ENCODE assay signal across 17 cellular contexts in the genomic region with DNA sequence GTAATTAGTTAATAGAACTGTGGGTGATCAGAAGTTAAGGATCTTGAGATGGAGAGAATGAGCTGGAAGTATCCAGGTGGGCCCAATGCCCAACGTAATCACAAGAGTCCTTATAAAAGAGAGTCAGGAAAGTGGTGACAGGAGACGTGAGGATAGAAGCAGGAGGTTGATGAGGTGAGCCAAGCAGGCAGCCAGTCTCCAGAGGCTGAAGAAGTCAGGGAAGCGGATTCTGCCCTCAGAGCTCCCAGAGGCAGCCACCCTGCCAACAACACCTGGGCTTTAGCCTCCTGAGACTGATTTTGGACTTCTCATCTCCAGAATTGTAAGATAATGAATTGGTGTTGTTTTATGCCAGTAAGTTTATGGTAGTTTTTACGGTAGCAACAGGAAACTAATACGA. TPM values are rescaled to one million over a fixed set of nuclear protein-coding genes. Genes with fewer than 3 reads are reported as not detected.
DNase-seq lines count a peak whose midpoint lies in the region; ATAC-seq and TF ChIP-seq lines count a peak whose summit lies in the region.
"Had no signal": no experiment of that assay in that cellular context is flagged by ENCODE, and none has a peak within 500 bp of the region (broad histone marks: within the 10 kb centered on the region; RNA-seq: fewer than 3 reads in every experiment).

No MANE protein-coding gene starts in this region.

- TF ChIP-seq CTCF in left ventricle myocardium inferior (IDR thresholded peaks at IDR 0.05; ENCODE audit: borderline replicate concordance) (no peak), type B pancreatic cell (conservative IDR thresholded peaks at IDR 0.05) (no peak)

- no peaks in the 10 kb centered on the region for H3K36me3 ChIP-seq in left ventricle myocardium inferior
- H3K36me3 ChIP-seq: transverse colon had no signal

- H3K27me3 ChIP-seq in left ventricle myocardium inferior (ENCODE audit: low read depth): no peaks in the 10 kb centered on the region
- H3K27me3 ChIP-seq: transverse colon had no signal

- no peaks in the 10 kb centered on the region for H3K27me3 Mint-ChIP-seq in activated naive CD8-positive, alpha-beta T cell treated with anti-CD3 and anti-CD28 coated beads for 36 hours
- H3K27me3 Mint-ChIP-seq in memory B cell (no peaks in the 10 kb centered on the region), type B pancreatic cell (no peaks in the 10 kb centered on the region)
- H3K27me3 Mint-ChIP-seq: naive thymus-derived CD8-positive, alpha-beta T cell had no signal

- H3K36me3 Mint-ChIP-seq in activated naive CD8-positive, alpha-beta T cell treated with anti-CD3 and anti-CD28 coated beads for 36 hours: no peaks in the 10 kb centered on the region
- no peaks in the 10 kb centered on the region for H3K36me3 Mint-ChIP-seq in memory B cell
- H3K36me3 Mint-ChIP-seq in type B pancreatic cell: no peaks in the 10 kb centered on the region
- H3K36me3 Mint-ChIP-seq: naive thymus-derived CD8-positive, alpha-beta T cell had no signal

- intact Hi-C loops in left ventricle myocardium inferior (cut with micrococcal nuclease): no loop called here
- intact Hi-C loops in cardiac septum (cut with DNase I): no loop called here

- H3K9me3 ChIP-seq in left ventricle myocardium inferior (replicated peaks): no peaks in the 10 kb centered on the region
- H3K9me3 ChIP-seq: Caco-2, transverse colon had no signal

- peak overlapping the region; percentile 48 for H3K27ac ChIP-seq in left ventricle myocardium inferior (replicated peaks)
- H3K27ac ChIP-seq: transverse colon had no signal

- H3K9me3 Mint-ChIP-seq in activated naive CD8-positive, alpha-beta T cell treated with anti-CD3 and anti-CD28 coated beads for 36 hours: no peaks in the 10 kb centered on the region
- H3K9me3 Mint-ChIP-seq in memory B cell (no peaks in the 10 kb centered on the region), type B pancreatic cell (no peaks in the 10 kb centered on the region)
- H3K9me3 Mint-ChIP-seq: activated CD4-positive, alpha-beta T cell treated with anti-CD3 and anti-CD28 coated beads, Interleukin-2, amount 10 ng/mL, durations not matched to agents 24 days and 14 days; activated T-cell treated with anti-CD3 and anti-CD28 coated beads, Interleukin-2, amount 50 U/mL, for 72 hours; naive thymus-derived CD8-positive, alpha-beta T cell had no signal

- H3K4me3 ChIP-seq in left ventricle myocardium inferior: no peak overlapping the region
- H3K4me3 ChIP-seq: transverse colon had no signal

- H3K4me1 Mint-ChIP-seq in activated naive CD8-positive, alpha-beta T cell treated with anti-CD3 and anti-CD28 coated beads for 36 hours: peaks cover 15% of the 10 kb centered on the region
- peaks cover 21% of the 10 kb centered on the region for H3K4me1 Mint-ChIP-seq in memory B cell
- H3K4me1 Mint-ChIP-seq in type B pancreatic cell (ENCODE audit: unreplicated experiment): peaks cover 4% of the 10 kb centered on the region

- ATAC-seq in memory B cell (ENCODE audit: low read depth) (no peak), GM21528 (IDR thresholded peaks at IDR 0.05; ENCODE audit: low FRiP score, unreplicated experiment) (no peak), GM18861 (IDR thresholded peaks at IDR 0.05; ENCODE audit: unreplicated experiment) (no peak)
- ATAC-seq: activated T-cell treated with anti-CD3 and anti-CD28 coated beads, Interleukin-2, amount 50 U/mL, for 72 hours; naive thymus-derived CD8-positive, alpha-beta T cell had no signal

- DNase-seq in left ventricle myocardium inferior (no peak), cardiac septum (ENCODE audit: low spot score) (no peak), memory B cell (ENCODE audit: low spot score in 2 of 2) (no peak), type B pancreatic cell (ENCODE audit: extremely low spot score, unreplicated experiment) (no peak), activated gamma-delta T cell treated with Interleukin-2 at 50 U/mL for 16 hours (no peak)
- no peak for DNase-seq in activated naive CD8-positive, alpha-beta T cell treated with anti-CD3 and anti-CD28 coated beads for 36 hours
- DNase-seq: ACHN; activated CD4-positive, alpha-beta T cell treated with anti-CD3 and anti-CD28 coated beads, Interleukin-2, amount 10 ng/mL, durations not matched to agents 24 days and 14 days; activated T-cell treated with anti-CD3 and anti-CD28 coated beads, Interleukin-2, amount 50 U/mL, for 72 hours; amygdala; Caco-2; naive thymus-derived CD8-positive, alpha-beta T cell; NCI-H187; T-helper 9 cell; transverse colon had no signal

- H3K4me3 Mint-ChIP-seq in activated naive CD8-positive, alpha-beta T cell treated with anti-CD3 and anti-CD28 coated beads for 36 hours: peak overlapping the region; percentile 7
- H3K4me3 Mint-ChIP-seq in memory B cell (peak overlapping the region; percentile 1), type B pancreatic cell (no peak overlapping the region)

- peaks cover 21% of the 10 kb centered on the region for H3K4me1 ChIP-seq in left ventricle myocardium inferior

- H3K27ac Mint-ChIP-seq in activated naive CD8-positive, alpha-beta T cell treated with anti-CD3 and anti-CD28 coated beads for 36 hours: no peak overlapping the region
- H3K27ac Mint-ChIP-seq in memory B cell: peak overlapping the region; percentile 76
- H3K27ac Mint-ChIP-seq in type B pancreatic cell: no peak overlapping the region
- H3K27ac Mint-ChIP-seq: activated CD4-positive, alpha-beta T cell treated with anti-CD3 and anti-CD28 coated beads, Interleukin-2, amount 10 ng/mL, durations not matched to agents 24 days and 14 days; activated T-cell treated with anti-CD3 and anti-CD28 coated beads, Interleukin-2, amount 50 U/mL, for 72 hours had no signal

RNA-seq across cellular contexts. Expression of gene SAV1, which starts 10.1 kb away (rescaled TPM):
- total RNA-seq in left ventricle myocardium inferior (29.5 TPM), cardiac septum (25.3 TPM), type B pancreatic cell (ENCODE audit: low replicate concordance) (16.9 and 25.6 TPM in 2 replicates)
- total RNA-seq in activated naive CD8-positive, alpha-beta T cell treated with anti-CD3 and anti-CD28 coated beads for 36 hours: 10 to 100 TPM; 14.4 to 15.2 TPM
